In genomic region chr11:128522943-128523518, GRCh38 we compare ENCODE assay signal across 1 cellular context.
TF ChIP-seq lines count a peak whose summit lies in the region.

No MANE protein-coding gene starts in this region.

TF ChIP-seq in GM23338, 12 proteins besides CTCF, POLR2A, EP300 and RAD21 (continued from another document):
- TF ChIP-seq REST (IDR thresholded peaks at IDR 0.05; ENCODE audit: unreplicated experiment): no peak
- TF ChIP-seq EZH2 (IDR thresholded peaks at IDR 0.05; ENCODE audit: low read depth, unreplicated experiment): no peak
- TF ChIP-seq ZNF331 (CRISPR knock-in tag; IDR thresholded peaks at IDR 0.05; ENCODE audit: low read depth): no peak
- no peak for TF ChIP-seq JUNB (IDR thresholded peaks at IDR 0.05; ENCODE audit: unreplicated experiment)
- no peak for TF ChIP-seq ZNF114 (CRISPR knock-in tag; IDR thresholded peaks at IDR 0.05)
- no peak for TF ChIP-seq CREB1 (CRISPR knock-in tag; IDR thresholded peaks at IDR 0.05; ENCODE audit: low read depth)
- no peak for TF ChIP-seq STAT1 (IDR thresholded peaks at IDR 0.05; ENCODE audit: unreplicated experiment)
